19 cellular contexts compared by ENCODE assay signal in genomic region chr18:35283923-35284794, GRCh38.
"Had no signal": no experiment of that assay in that cellular context is flagged by ENCODE, and none has a peak within 500 bp of the region (broad histone marks: within the 10 kb centered on the region; RNA-seq: fewer than 3 reads in every experiment).

No MANE protein-coding gene starts in this region.

- DNase-seq: activated CD4-positive, alpha-beta memory T cell treated with anti-CD3 and anti-CD28 coated beads for 36 hours; activated CD4-positive, alpha-beta T cell treated with anti-CD3 and anti-CD28 coated beads for 36 hours; activated CD8-positive, alpha-beta memory T cell treated with anti-CD3 and anti-CD28 coated beads, Interleukin-2, amount 10 ng/mL, durations not matched to agents 7 days and 5 days; activated naive CD4-positive, alpha-beta T cell treated with anti-CD3 and anti-CD28 coated beads, Interleukin-2, amount 50 U/mL, for 16 hours; activated T-cell treated with anti-CD3 and anti-CD28 coated beads, Interleukin-2, amount 50 U/mL, for 1 hour; nucleus accumbens; psoas muscle; sigmoid colon; spleen; stimulated activated CD4-positive, alpha-beta T cell treated with anti-CD3 and anti-CD28 coated beads, Interleukin-1b, Interleukin-23, amount 100 ng/mL, for 48 hours; stomach; testis had no signal

- H3K4me1 ChIP-seq: testis had no signal

- H3K9me3 ChIP-seq: gastroesophageal sphincter, psoas muscle, sigmoid colon, testis had no signal

- H3K27ac Mint-ChIP-seq: activated CD4-positive, alpha-beta memory T cell treated with anti-CD3 and anti-CD28 coated beads for 36 hours; activated CD4-positive, alpha-beta T cell treated with anti-CD3 and anti-CD28 coated beads for 36 hours; activated CD8-positive, alpha-beta memory T cell treated with anti-CD3 and anti-CD28 coated beads, Interleukin-2, amount 10 ng/mL, durations not matched to agents 7 days and 5 days; activated T-helper 2 cell treated with anti-CD3 and anti-CD28 coated beads, Interferon-gamma antibody, Interleukin-2, Interleukin-4, amounts not matched to agents 10 μg/mL and 5 μg/mL and 100 μg/mL, durations not matched to agents 14 hours and 24 hours and 36 hours; natural killer cell treated with Interleukin-12 subunit alpha and Interleukin-12 subunit beta and Interleukin-15 and Interleukin-18, amount 100 ng/mL, for 72 hours had no signal

- H3K4me3 Mint-ChIP-seq: activated CD4-positive, alpha-beta memory T cell treated with anti-CD3 and anti-CD28 coated beads for 36 hours; activated CD4-positive, alpha-beta T cell treated with anti-CD3 and anti-CD28 coated beads for 36 hours; activated CD8-positive, alpha-beta memory T cell treated with anti-CD3 and anti-CD28 coated beads, Interleukin-2, amount 10 ng/mL, durations not matched to agents 7 days and 5 days; natural killer cell treated with Interleukin-12 subunit alpha and Interleukin-12 subunit beta and Interleukin-15 and Interleukin-18, amount 100 ng/mL, for 72 hours had no signal

- H3K27me3 Mint-ChIP-seq: activated CD4-positive, alpha-beta memory T cell treated with anti-CD3 and anti-CD28 coated beads for 36 hours; activated CD4-positive, alpha-beta T cell treated with anti-CD3 and anti-CD28 coated beads for 36 hours; activated CD8-positive, alpha-beta memory T cell treated with anti-CD3 and anti-CD28 coated beads, Interleukin-2, amount 10 ng/mL, durations not matched to agents 7 days and 5 days; natural killer cell treated with Interleukin-12 subunit alpha and Interleukin-12 subunit beta and Interleukin-15 and Interleukin-18, amount 100 ng/mL, for 72 hours had no signal

- ATAC-seq: activated CD4-positive, alpha-beta T cell treated with anti-CD3 and anti-CD28 coated beads for 36 hours; activated CD8-positive, alpha-beta memory T cell treated with anti-CD3 and anti-CD28 coated beads, Interleukin-2, amount 10 ng/mL, durations not matched to agents 7 days and 5 days; gastroesophageal sphincter; left lung had no signal

- FAIRE-seq: astrocyte, bronchial epithelial cell, keratinocyte had no signal

- H3K27me3 ChIP-seq: gastroesophageal sphincter, left lung, sigmoid colon, spleen, stomach, testis had no signal

- H3K4me3 ChIP-seq: gastroesophageal sphincter, left lung, psoas muscle, sigmoid colon, spleen, stomach, testis had no signal

- H3K27ac ChIP-seq: gastroesophageal sphincter, left lung, psoas muscle, sigmoid colon, spleen, stomach, testis had no signal
